ENCODE assay signal across 1 cellular context in genomic region chr16:85288869-85289660, GRCh38.
TF ChIP-seq lines count a peak whose summit lies in the region.

No MANE protein-coding gene starts in this region.

TF ChIP-seq in HepG2, 621 proteins besides CTCF, POLR2A, EP300 and RAD21 (continued from another document and continues in another):
- TF ChIP-seq ZNF792 (CRISPR knock-in tag; IDR thresholded peaks at IDR 0.05) (peak; percentile 57; the same call in 1 of the 2 replicates), MED1 (CRISPR knock-in tag; IDR thresholded peaks at IDR 0.05) (peak; percentile 96), TIGD3 (CRISPR knock-in tag; IDR thresholded peaks at IDR 0.05; ENCODE audit: borderline replicate concordance) (no peak), ZSCAN12 (CRISPR knock-in tag; IDR thresholded peaks at IDR 0.05) (no peak), NR2F1 (CRISPR knock-in tag; IDR thresholded peaks at IDR 0.05) (peak; percentile 97 to 99), ZNF770 (CRISPR knock-in tag; IDR thresholded peaks at IDR 0.05) (peak; percentile 94), HES4 (CRISPR knock-in tag; IDR thresholded peaks at IDR 0.05; ENCODE audit: borderline replicate concordance) (peak; percentile 29; the same call in 1 of the 2 replicates), MXD1 (CRISPR knock-in tag; IDR thresholded peaks at IDR 0.05) (0 out of 2 replicates have a peak, but pooled peaks have one; percentile 2), ZFAT (CRISPR knock-in tag; conservative IDR thresholded peaks at IDR 0.05) (no peak), ZNF296 (CRISPR knock-in tag; conservative IDR thresholded peaks at IDR 0.05) (0 out of 2 replicates have a peak, but pooled peaks have one; percentile 8), AGO1 (IDR thresholded peaks at IDR 0.05; ENCODE audit: low read depth, low read length, poor library complexity, severe bottlenecking) (no peak), ZNF878 (CRISPR knock-in tag; IDR thresholded peaks at IDR 0.05) (no peak), TAF1 (CRISPR knock-in tag; IDR thresholded peaks at IDR 0.05) (0 out of 2 replicates have a peak, but pooled peaks have one; percentile 37), MAFF (IDR thresholded peaks at IDR 0.05; ENCODE audit: low read depth, low read length) (no peak), ZNF33B (CRISPR knock-in tag; IDR thresholded peaks at IDR 0.05) (peak; percentile 70), TBX3 (IDR thresholded peaks at IDR 0.05; ENCODE audit: borderline replicate concordance) (peak; percentile 46; the same call in 1 of the 2 replicates), GABPB1 (CRISPR knock-in tag; IDR thresholded peaks at IDR 0.05) (peak; percentile 71), ZNF784 (CRISPR knock-in tag; IDR thresholded peaks at IDR 0.05; ENCODE audit: borderline replicate concordance) (peak; percentile 97), NFIC (IDR thresholded peaks at IDR 0.05; ENCODE audit: low read length) (peak; percentile 72; the same call in 1 of the 2 replicates), ZNF788 (CRISPR knock-in tag; IDR thresholded peaks at IDR 0.05; ENCODE audit: borderline replicate concordance) (peak; percentile 87), GFI1 (CRISPR knock-in tag; IDR thresholded peaks at IDR 0.05; ENCODE audit: borderline replicate concordance) (peak; percentile 66), ARNTL (CRISPR knock-in tag; IDR thresholded peaks at IDR 0.05) (peak; percentile 95), FOXK1 (CRISPR knock-in tag; IDR thresholded peaks at IDR 0.05; ENCODE audit: borderline replicate concordance, low read depth) (peak; percentile 75; the same call in 1 of the 2 replicates), SIX4 (CRISPR knock-in tag; IDR thresholded peaks at IDR 0.05) (peak; percentile 67; the same call in 1 of the 2 replicates), MXD3 (CRISPR knock-in tag; IDR thresholded peaks at IDR 0.05) (no peak), CBX1 (IDR thresholded peaks at IDR 0.05; ENCODE audit: low read depth) (no peak), ZFP1 (CRISPR knock-in tag; IDR thresholded peaks at IDR 0.05) (no peak), ZBTB37 (CRISPR knock-in tag; IDR thresholded peaks at IDR 0.05) (no peak), NFIB (CRISPR knock-in tag; IDR thresholded peaks at IDR 0.05; ENCODE audit: borderline replicate concordance) (no peak), TRIM24 (CRISPR knock-in tag; IDR thresholded peaks at IDR 0.05) (no peak), ARHGAP35 (CRISPR knock-in tag; IDR thresholded peaks at IDR 0.05; ENCODE audit: borderline replicate concordance) (0 out of 2 replicates have a peak, but pooled peaks have one; percentile 31), ZBTB38 (CRISPR knock-in tag; IDR thresholded peaks at IDR 0.05) (peak; percentile 15; the same call in 1 of the 2 replicates), SMAD3 (CRISPR knock-in tag; IDR thresholded peaks at IDR 0.05) (0 out of 2 replicates have a peak, but pooled peaks have one; percentile 63), ZBTB20 (CRISPR knock-in tag; IDR thresholded peaks at IDR 0.05; ENCODE audit: borderline replicate concordance, low read depth) (peak; percentile 85; the same call in 1 of the 2 replicates), SIX1 (CRISPR knock-in tag; IDR thresholded peaks at IDR 0.05; ENCODE audit: borderline replicate concordance) (0 out of 2 replicates have a peak, but pooled peaks have one; percentile 50), HNRNPUL1 (IDR thresholded peaks at IDR 0.05; ENCODE audit: low read depth, low read length) (no peak), SMYD3 (CRISPR knock-in tag; IDR thresholded peaks at IDR 0.05) (no peak; the same call in 1 of the 2 replicates), REL (CRISPR knock-in tag; conservative IDR thresholded peaks at IDR 0.05) (no peak), REPIN1 (CRISPR knock-in tag; IDR thresholded peaks at IDR 0.05; ENCODE audit: borderline replicate concordance, low read depth) (peak; percentile 89; the same call in 1 of the 2 replicates), ERF (CRISPR knock-in tag; IDR thresholded peaks at IDR 0.05) (peak; percentile 95), STAG1 (CRISPR knock-in tag; IDR thresholded peaks at IDR 0.05) (peak; percentile 6; the same call in 1 of the 2 replicates), NFE2L2 (IDR thresholded peaks at IDR 0.05; ENCODE audit: low read length) (no peak), MYC (CRISPR knock-in tag; IDR thresholded peaks at IDR 0.05; ENCODE audit: borderline replicate concordance) (peak; percentile 56; the same call in 1 of the 2 replicates), FOXK2 (IDR thresholded peaks at IDR 0.05) (no peak), ZNF12 (CRISPR knock-in tag; IDR thresholded peaks at IDR 0.05) (peak; percentile 37; the same call in 1 of the 2 replicates), ZNF430 (CRISPR knock-in tag; IDR thresholded peaks at IDR 0.05) (0 out of 2 replicates have a peak, but pooled peaks have one; percentile 62), SNAI1 (CRISPR knock-in tag; IDR thresholded peaks at IDR 0.05; ENCODE audit: borderline replicate concordance) (peak; percentile 81; the same call in 1 of the 2 replicates), ZNF746 (CRISPR knock-in tag; IDR thresholded peaks at IDR 0.05) (peak; percentile 98), ZNF775 (CRISPR knock-in tag; IDR thresholded peaks at IDR 0.05; ENCODE audit: borderline replicate concordance) (0 out of 2 replicates have a peak, but pooled peaks have one; percentile 69), HMG20B (CRISPR knock-in tag; conservative IDR thresholded peaks at IDR 0.05) (0 out of 2 replicates have a peak, but pooled peaks have one; percentile 33), THYN1 (CRISPR knock-in tag; IDR thresholded peaks at IDR 0.05; ENCODE audit: borderline replicate concordance, low read depth) (no peak), ZBTB7A (CRISPR knock-in tag; IDR thresholded peaks at IDR 0.05) (peak; percentile 99), ZBTB49 (CRISPR knock-in tag; IDR thresholded peaks at IDR 0.05; ENCODE audit: borderline replicate concordance) (no peak), SATB2 (CRISPR knock-in tag; IDR thresholded peaks at IDR 0.05) (no peak), NCOA2 (CRISPR knock-in tag; IDR thresholded peaks at IDR 0.05) (peak; percentile 95), FOXA1 (IDR thresholded peaks at IDR 0.05) (no peak), FOXA1 (CRISPR knock-in tag; IDR thresholded peaks at IDR 0.05) (peak; percentile 82), MAFG (CRISPR knock-in tag; IDR thresholded peaks at IDR 0.05) (no peak), HOXA5 (CRISPR knock-in tag; IDR thresholded peaks at IDR 0.05) (no peak), ZNF543 (CRISPR knock-in tag; IDR thresholded peaks at IDR 0.05) (no peak), ZFP36L1 (CRISPR knock-in tag; IDR thresholded peaks at IDR 0.05) (no peak), TERF1 (CRISPR knock-in tag; IDR thresholded peaks at IDR 0.05) (no peak), BHLHE40 (IDR thresholded peaks at IDR 0.05; ENCODE audit: low read length) (0 out of 2 replicates have a peak, but pooled peaks have one; percentile 28), STAT6 (CRISPR knock-in tag; IDR thresholded peaks at IDR 0.05; ENCODE audit: borderline replicate concordance) (no peak)
